18 cellular contexts compared by ENCODE assay signal in the genomic region with DNA sequence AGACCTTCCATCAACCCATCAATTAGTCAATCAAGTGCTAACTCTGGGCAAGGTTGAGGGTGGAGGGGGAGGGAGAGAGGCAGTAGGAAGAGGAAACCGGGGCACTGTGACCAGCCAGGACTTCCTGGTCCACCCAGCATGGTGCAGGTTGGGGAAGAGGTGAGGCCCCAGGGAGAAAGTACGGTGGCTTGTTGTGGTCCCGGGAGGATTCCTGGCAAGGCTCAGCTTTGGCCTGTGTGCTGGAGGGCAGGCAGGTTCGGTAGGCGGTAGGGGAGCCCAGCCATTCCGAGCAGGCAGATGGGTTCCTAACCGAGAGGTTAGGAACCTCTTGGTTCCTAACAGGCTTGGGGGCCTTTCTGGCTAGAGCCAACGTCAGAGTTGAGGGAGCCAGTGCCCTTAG. TPM values are rescaled to one million over a fixed set of nuclear protein-coding genes. Genes with fewer than 3 reads are reported as not detected.
"Had no signal": no experiment of that assay in that cellular context is flagged by ENCODE, and none has a peak within 500 bp of the region (broad histone marks: within the 10 kb centered on the region; RNA-seq: fewer than 3 reads in every experiment).

No MANE protein-coding gene starts in this region.

- H3K4me3 ChIP-seq: body of pancreas, dorsolateral prefrontal cortex, left ventricle myocardium inferior, ovary had no signal

- H3K9me3 ChIP-seq: body of pancreas had no signal

- H3K27me3 ChIP-seq: body of pancreas, ovary had no signal

- H3K4me1 ChIP-seq: left ventricle myocardium inferior had no signal

- ATAC-seq: activated CD8-positive, alpha-beta T cell treated with anti-CD3 and anti-CD28 coated beads, Interleukin-2, amount 10 ng/mL, durations not matched to agents 7 days and 5 days; body of pancreas; naive thymus-derived CD8-positive, alpha-beta T cell; sciatic nerve; stimulated activated effector memory CD8-positive, alpha-beta T cell treated with anti-CD3 and anti-CD28 coated beads, Interleukin-12 subunit alpha, Interleukin-12 subunit beta, amount 100 ng/mL, for 72 hours had no signal

- DNase-seq: activated CD4-positive, alpha-beta T cell treated with anti-CD3 and anti-CD28 coated beads, Interleukin-2, amount 10 ng/mL, durations not matched to agents 7 days and 5 days; activated CD8-positive, alpha-beta T cell treated with anti-CD3 and anti-CD28 coated beads, Interleukin-2, amount 10 ng/mL, durations not matched to agents 7 days and 5 days; activated naive CD4-positive, alpha-beta T cell treated with anti-CD3 and anti-CD28 coated beads for 36 hours; activated T-cell treated with anti-CD3 and anti-CD28 coated beads, Interleukin-2, amount 50 U/mL, for 24 hours; body of pancreas; caudate nucleus; dorsolateral prefrontal cortex; foreskin fibroblast; left ventricle myocardium inferior; mesenchymal stem cell; naive thymus-derived CD8-positive, alpha-beta T cell; ovary; stimulated activated CD4-positive, alpha-beta T cell treated with anti-CD3 and anti-CD28 coated beads, Interleukin-4, amount 100 ng/mL, for 24 hours; T1000 had no signal

- H3K27ac ChIP-seq: body of pancreas, dorsolateral prefrontal cortex, epithelial cell of prostate, left ventricle myocardium inferior, ovary had no signal

- H3K36me3 ChIP-seq: left ventricle myocardium inferior, ovary had no signal

RNA-seq across cellular contexts. Expression of gene ST14, which starts 10.8 kb away (rescaled TPM):
- total RNA-seq: activated CD4-positive, alpha-beta T cell treated with anti-CD3 and anti-CD28 coated beads, Interleukin-2, amount 10 ng/mL, durations not matched to agents 7 days and 5 days; activated CD8-positive, alpha-beta T cell treated with anti-CD3 and anti-CD28 coated beads, Interleukin-2, amount 10 ng/mL, durations not matched to agents 7 days and 5 days; activated naive CD4-positive, alpha-beta T cell treated with anti-CD3 and anti-CD28 coated beads for 36 hours; T-helper 1 cell treated with Interleukin-12 subunit alpha and Interleukin-12 subunit beta and Interleukin-4 antibody, amounts not matched to agents 30 ng/mL and 1 ng/mL, for 36 hours had no signal
